ENCODE assay signal across 8 cellular contexts in genomic region chrX:52574416-52575275, GRCh38. TPM values are rescaled to one million over a fixed set of nuclear protein-coding genes. Genes with fewer than 3 reads are reported as not detected.
DNase-seq lines count a peak whose midpoint lies in the region; ATAC-seq, FAIRE-seq and TF ChIP-seq lines count a peak whose summit lies in the region.

No MANE protein-coding gene starts in this region.

- H3K4me1 ChIP-seq in kidney (ENCODE audit: control insufficient read depth in 1 of 2, insufficient read depth in 1 of 2, low read depth in 1 of 2, low read length in 2 of 2), result no peaks in the 10 kb centered on the region
- peaks cover 0 to 4% (median 0%) of the 10 kb centered on the region in 4 donors for H3K4me1 ChIP-seq in stomach

- peak; percentile 62 for ATAC-seq in HG03558 (IDR thresholded peaks at IDR 0.05; ENCODE audit: extremely low read depth, unreplicated experiment)
- ATAC-seq in HG03565 (IDR thresholded peaks at IDR 0.05; ENCODE audit: unreplicated experiment), result no peak

- no peak overlapping the region for H3K27ac ChIP-seq in kidney (ENCODE audit: low read depth in 2 of 2, low read length in 2 of 2)
- no peak overlapping the region for H3K27ac ChIP-seq in stomach

- H3K36me3 Mint-ChIP-seq in brain, result no peaks in the 10 kb centered on the region

- DNase-seq in 8988T (peak; percentile 17), Daoy (ENCODE audit: low read depth) (peak; percentile 47), NOMO-1 treated with DMSO at 0.1 percent for 48 hours (lab: John Stamatoyannopoulos, UW; ENCODE audit: unreplicated experiment) (peak; percentile 29), kidney (no peak), stomach (no peak)

- H3K4me3 Mint-ChIP-seq in brain, result no peak overlapping the region

- H3K4me1 Mint-ChIP-seq in brain, result peaks cover 4% of the 10 kb centered on the region

- H3K27me3 Mint-ChIP-seq in brain, result peaks cover 3% of the 10 kb centered on the region

- 21 to 44% (median 37%) methylated on average over 15 of the region's 15 CpGs for WGBS in stomach, 5 donors

- H3K36me3 ChIP-seq in kidney (ENCODE audit: control insufficient read depth in 1 of 2, insufficient read depth in 2 of 2, low read length in 2 of 2), result no peaks in the 10 kb centered on the region
- H3K36me3 ChIP-seq in stomach, result no peaks in the 10 kb centered on the region

- no peak for TF ChIP-seq POLR2A in stomach (IDR thresholded peaks at IDR 0.05)

- H3K9me3 ChIP-seq in kidney (ENCODE audit: control insufficient read depth in 1 of 2, low read length in 2 of 2), result no peaks in the 10 kb centered on the region
- no peaks in the 10 kb centered on the region for H3K9me3 ChIP-seq in stomach

- peak; percentile 59 to 64 for TF ChIP-seq CTCF in brain (conservative IDR thresholded peaks at IDR 0.05)
- TF ChIP-seq CTCF in kidney (IDR thresholded peaks at IDR 0.05; ENCODE audit: borderline replicate concordance, extremely low read depth, insufficient read depth), result peak; percentile 50
- peak in 5 of 7 experiments; percentile 21 to 50 (median 33) for TF ChIP-seq CTCF in stomach (IDR thresholded peaks at IDR 0.05)

- no peak overlapping the region for H3K9ac ChIP-seq in kidney (ENCODE audit: low read length in 2 of 2)

- peak overlapping the region in 1 of 2 donors; percentile 32 for H3K4me3 ChIP-seq in kidney (ENCODE audit: low read length in 2 of 2)
- no peak overlapping the region for H3K4me3 ChIP-seq in stomach

- H3K27ac Mint-ChIP-seq in brain, result peak overlapping the region in 1 of 5 experiments; percentile 75

- intact Hi-C loops in kidney (cut with DNase I) (no loop called here), stomach (cut with DNase I; ENCODE audit: low total_unique reads) (no loop called here)

- H3K9me3 Mint-ChIP-seq in brain, result peaks cover 0 to 13% (median 0%) of the 10 kb centered on the region in 5 experiments

- no peak for FAIRE-seq in kidney (lab: Jason Lieb, UNC)

- H3K27me3 ChIP-seq in stomach, result peaks cover 0 to 7% (median 0%) of the 10 kb centered on the region in 3 donors

- no peak for TF ChIP-seq EP300 in stomach (IDR thresholded peaks at IDR 0.05)

RNA-seq across cellular contexts. Expression of gene XAGE1B, which starts 57.8 kb away (rescaled TPM):
- total RNA-seq in Daoy (2014; rRNA removed; shearing (Covaris generic)), result 4.5 and 5.7 TPM in 2 replicates
- polyA plus RNA-seq in brain (ENCODE audit: insufficient read depth, low read depth, low replicate concordance) (not detected), kidney (ENCODE audit: insufficient read depth, low read depth, low replicate concordance) (not detected), stomach (not detected)
- total RNA-seq in kidney (not detected), stomach (not detected)

Comparison
In these comparisons a context has a peak if more than half of its experiments do, and no peak if none do; other contexts are left out.
1. DNase-seq: peak in 8988T (single experiment), Daoy (single experiment) and NOMO-1 treated with DMSO at 0.1 percent for 48 hours (single experiment); none in kidney (single experiment) and stomach (single experiment).
2. Peak in every context shown above with its lines, with median percentiles within 50 percentile points of each other: CTCF ChIP-seq.